Comparison of ENCODE assay signal across 18 cellular contexts in genomic region chr15:89809093-89809786, GRCh38. TPM values are rescaled to one million over a fixed set of nuclear protein-coding genes. Genes with fewer than 3 reads are reported as not detected.
A peak's percentile ranks its signal among the peaks of the same experiment; 100 is the strongest.
DNase-seq lines count a peak whose midpoint lies in the region; TF ChIP-seq lines count a peak whose summit lies in the region.
"Had no signal": no experiment of that assay in that cellular context is flagged by ENCODE, and none has a peak within 500 bp of the region (broad histone marks: within the 10 kb centered on the region; RNA-seq: fewer than 3 reads in every experiment).

No MANE protein-coding gene starts in this region.

- H3K27ac Mint-ChIP-seq in osteocyte (ENCODE audit: unreplicated experiment), result peak overlapping the region; percentile 67
- H3K27ac Mint-ChIP-seq: activated naive CD4-positive, alpha-beta T cell treated with anti-CD3 and anti-CD28 coated beads, Interleukin-2, amount 50 U/mL, for 24 hours; immature natural killer cell had no signal

- H3K36me3 ChIP-seq in adipocyte (ENCODE audit: control insufficient read depth, insufficient read depth, low read length, severe bottlenecking), result peaks cover 49% of the 10 kb centered on the region
- H3K36me3 ChIP-seq in PC-9 (ENCODE audit: low read depth), result peaks cover 22% of the 10 kb centered on the region; the same call in 1 of the 2 replicates
- H3K36me3 ChIP-seq: transverse colon had no signal

- POLR2A ChIA-PET in PC-9 (lab: Charles Lee; ENCODE audit: unreplicated experiment), result no interaction called here

- TF ChIP-seq CTCF in fibroblast of the aortic adventitia (IDR thresholded peaks at IDR 0.05; ENCODE audit: insufficient read depth, low read length) (no peak), osteocyte (IDR thresholded peaks at IDR 0.05) (no peak), PC-9 (conservative IDR thresholded peaks at IDR 0.05) (no peak)

- H3K4me3 Mint-ChIP-seq in osteocyte (ENCODE audit: unreplicated experiment), result no peak overlapping the region
- H3K4me3 Mint-ChIP-seq: activated naive CD4-positive, alpha-beta T cell treated with anti-CD3 and anti-CD28 coated beads, Interleukin-2, amount 50 U/mL, for 24 hours; immature natural killer cell had no signal

- H3K79me2 ChIP-seq in PC-9 (ENCODE audit: low read depth), result peaks cover 82% of the 10 kb centered on the region

- BruUV-seq in PC-9 (replicated peaks; lab: Mats Ljungman, UMichigan), result no TSS peak

- intact Hi-C loops in PC-9 (cut with micrococcal nuclease; ENCODE audit: unreplicated experiment), result no loop called here

- H3K4me2 ChIP-seq in PC-9, result no peak overlapping the region
- H3K4me2 ChIP-seq: BLaER1 treated with 17β-estradiol and CSF1 and Interleukin-3, amounts not matched to agents 10 nM and 100 nM had no signal

- no peaks in the 10 kb centered on the region for H3K9me3 Mint-ChIP-seq in osteocyte (ENCODE audit: unreplicated experiment)
- H3K9me3 Mint-ChIP-seq: activated naive CD4-positive, alpha-beta T cell treated with anti-CD3 and anti-CD28 coated beads, Interleukin-2, amount 50 U/mL, for 24 hours had no signal

- DNase-seq in HuH-7.5 (ENCODE audit: low spot score), result peak; percentile 54
- no peak for DNase-seq in adipocyte (ENCODE audit: low read depth)
- DNase-seq in fibroblast of the aortic adventitia (ENCODE audit: low read depth), result peak; percentile 65
- DNase-seq in osteocyte (ENCODE audit: extremely low spot score, unreplicated experiment), result no peak
- no peak for DNase-seq in activated CD8-positive, alpha-beta memory T cell treated with anti-CD3 and anti-CD28 coated beads, Interleukin-2, amount 50 U/mL, for 48 hours
- no peak for DNase-seq in PC-9
- DNase-seq in cerebellar nuclear complex (lab: John Stamatoyannopoulos, UW), result no peak
- DNase-seq: activated CD4-positive, alpha-beta T cell treated with anti-CD3 and anti-CD28 coated beads for 48 hours; central memory CD4-positive, alpha-beta T cell; immature natural killer cell; NCI-H1930; NCI-H510A treated with DMSO at 0.1 percent for 48 hours; small intestine; transverse colon had no signal

- no peak overlapping the region for H2AFZ ChIP-seq in PC-9

- H3K9ac ChIP-seq in adipocyte (ENCODE audit: low read length), result peak overlapping the region; percentile 35
- H3K9ac ChIP-seq: BLaER1 treated with 17β-estradiol and CSF1 and Interleukin-3, amounts not matched to agents 10 nM and 100 nM had no signal

- no peaks in the 10 kb centered on the region for H3K9me2 ChIP-seq in PC-9 (ENCODE audit: insufficient read depth)

- CTCF ChIA-PET in PC-9 (lab: Charles Lee), result no interaction called here

- peaks cover 14% of the 10 kb centered on the region; the same call in 1 of the 2 replicates for H3F3A ChIP-seq in PC-9 (ENCODE audit: insufficient read depth, low read depth)

- H3K4me1 ChIP-seq in adipocyte (ENCODE audit: control insufficient read depth, insufficient read depth, low read length) (peaks cover 42% of the 10 kb centered on the region), PC-9 (replicated peaks; ENCODE audit: insufficient read depth) (peaks cover 41% of the 10 kb centered on the region)

- peaks cover 31% of the 10 kb centered on the region for H4K20me1 ChIP-seq in PC-9 (ENCODE audit: insufficient read depth)

- H3K27me3 ChIP-seq in adipocyte (replicated peaks; ENCODE audit: control insufficient read depth, insufficient read depth, low read length), result no peaks in the 10 kb centered on the region
- H3K27me3 ChIP-seq in PC-9 (ENCODE audit: insufficient read depth, low read depth), result no peaks in the 10 kb centered on the region

- H3K4me1 Mint-ChIP-seq in osteocyte (ENCODE audit: unreplicated experiment), result peaks cover 76% of the 10 kb centered on the region

- H3K9me3 ChIP-seq in adipocyte (ENCODE audit: control insufficient read depth, low read length) (no peaks in the 10 kb centered on the region), PC-9 (ENCODE audit: insufficient read depth, low read depth) (no peaks in the 10 kb centered on the region)
- H3K9me3 ChIP-seq: BLaER1 treated with 17β-estradiol and CSF1 and Interleukin-3, amounts not matched to agents 10 nM and 100 nM; transverse colon had no signal

- H3K27ac ChIP-seq in PC-9, result no peak overlapping the region; the same call in 1 of the 2 replicates
- H3K27ac ChIP-seq: BLaER1 treated with 17β-estradiol and CSF1 and Interleukin-3, amounts not matched to agents 10 nM and 100 nM; transverse colon had no signal

- H3K4me3 ChIP-seq in adipocyte (ENCODE audit: low read length) (no peak overlapping the region), fibroblast of the aortic adventitia (ENCODE audit: low read depth, low read length) (no peak overlapping the region), PC-9 (no peak overlapping the region)
- H3K4me3 ChIP-seq: BLaER1 treated with 17β-estradiol and CSF1 and Interleukin-3, amounts not matched to agents 10 nM and 100 nM; transverse colon had no signal

- peaks cover 7% of the 10 kb centered on the region for H3K36me3 Mint-ChIP-seq in osteocyte (ENCODE audit: unreplicated experiment)
- H3K36me3 Mint-ChIP-seq: activated naive CD4-positive, alpha-beta T cell treated with anti-CD3 and anti-CD28 coated beads, Interleukin-2, amount 50 U/mL, for 24 hours; immature natural killer cell had no signal

- no peaks in the 10 kb centered on the region for H3K27me3 Mint-ChIP-seq in osteocyte (ENCODE audit: unreplicated experiment)

RNA-seq across cellular contexts. Expression of gene ANPEP, which starts 5.4 kb away (rescaled TPM):
- total RNA-seq in fibroblast of the aortic adventitia (ENCODE audit: low replicate concordance) (20.8 and 82.6 TPM in 2 replicates), osteocyte (93.1 and 95.4 TPM in 2 replicates), PC-9 (2021) (172 and 175 TPM in 2 replicates)

RNA-seq across cellular contexts. Expression of gene MESP2, which starts 33.1 kb away (rescaled TPM):
- total RNA-seq in fibroblast of the aortic adventitia (ENCODE audit: low replicate concordance) (1.3 and 2.9 TPM in 2 replicates), osteocyte (not detected in 2 replicates), PC-9 (2021) (1.3 and 2.4 TPM in 2 replicates)
- total RNA-seq: glomerular endothelial cell, HT1080 had no signal

RNA-seq across cellular contexts. Expression of gene MESP1, which starts 58.2 kb away (rescaled TPM):
- total RNA-seq in fibroblast of the aortic adventitia (ENCODE audit: low replicate concordance), result 0.45 and 0.49 TPM in 2 replicates
- total RNA-seq in osteocyte, result 2.1 and 2.2 TPM in 2 replicates
- 8.5 and 17.8 TPM in 2 replicates for total RNA-seq in PC-9 (2021)

Comparison
In these comparisons a context has a peak if more than half of its experiments do, and no peak if none do; other contexts are left out.
1. DNase-seq: peak in HuH-7.5 (single experiment) and fibroblast of the aortic adventitia (single experiment); none in adipocyte (single experiment), osteocyte (single experiment), activated CD8-positive, alpha-beta memory T cell treated with anti-CD3 and anti-CD28 coated beads, Interleukin-2, amount 50 U/mL, for 48 hours (single experiment), PC-9 (0 of 2) and cerebellar nuclear complex (0 of 2).